9 cellular contexts compared by ENCODE assay signal in the genomic region with DNA sequence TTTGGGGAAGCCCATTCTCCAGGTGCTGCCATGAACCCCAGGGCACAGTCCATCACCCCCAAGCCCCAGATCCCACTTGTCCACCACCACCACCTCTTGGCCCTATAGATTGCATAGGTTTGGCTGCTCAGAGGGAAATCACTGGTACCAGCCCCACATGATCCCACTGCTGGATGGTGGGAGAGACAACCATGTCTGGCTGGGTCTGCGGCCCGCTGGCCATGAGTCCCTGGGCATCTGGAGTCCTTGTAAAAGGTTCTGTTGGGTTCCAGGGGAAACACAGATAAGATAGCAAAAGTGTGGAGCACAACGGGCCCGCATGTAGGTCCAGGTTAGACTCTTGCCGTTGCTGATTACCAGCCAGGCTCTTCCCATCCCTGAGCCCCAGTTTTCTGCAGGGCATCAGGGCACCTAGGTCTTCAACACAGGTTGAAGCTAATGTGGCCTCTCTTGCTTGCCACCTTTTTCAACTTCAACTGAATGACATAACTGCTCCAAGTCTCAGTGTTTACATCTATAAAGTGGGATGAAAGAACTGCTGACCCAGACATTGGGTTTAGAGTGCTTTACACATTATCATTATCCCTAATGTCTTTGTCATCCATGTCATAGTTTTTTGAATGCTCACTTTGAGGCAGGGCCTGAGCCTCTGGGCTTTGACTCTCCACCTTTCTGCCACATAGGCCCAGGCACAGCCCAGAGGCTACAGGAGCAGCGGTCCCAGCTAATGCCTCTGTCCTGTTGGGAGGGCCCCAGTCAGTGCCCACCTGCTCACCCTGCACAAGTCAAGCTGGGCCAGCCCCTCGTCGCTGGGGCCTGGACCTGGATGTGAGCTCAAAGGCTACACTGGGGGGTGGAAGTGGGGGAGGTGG. TPM values are rescaled to one million over a fixed set of nuclear protein-coding genes. Genes with fewer than 3 reads are reported as not detected.
DNase-seq lines count a peak whose midpoint lies in the region; ATAC-seq and TF ChIP-seq lines count a peak whose summit lies in the region.
"Had no signal": no experiment of that assay in that cellular context is flagged by ENCODE, and none has a peak within 500 bp of the region (broad histone marks: within the 10 kb centered on the region; RNA-seq: fewer than 3 reads in every experiment).

No MANE protein-coding gene starts in this region.

- peaks cover 41% of the 10 kb centered on the region for H3K27me3 Mint-ChIP-seq in activated naive CD4-positive, alpha-beta T cell treated with anti-CD3 and anti-CD28 coated beads, Interleukin-2, amount 10 ng/mL, durations not matched to agents 7 days and 5 days
- H3K27me3 Mint-ChIP-seq in MCF 10A (ENCODE audit: insufficient read depth, unreplicated experiment), result no peaks in the 10 kb centered on the region

- TF ChIP-seq CTCF in MCF 10A (IDR thresholded peaks at IDR 0.05; ENCODE audit: unreplicated experiment), result no peak
- TF ChIP-seq CTCF in upper lobe of right lung (IDR thresholded peaks at IDR 0.05), result no peak

- no TSS peak for BruUV-seq in MCF 10A (replicated peaks; lab: Mats Ljungman, UMichigan)

- H3K36me3 Mint-ChIP-seq in activated naive CD4-positive, alpha-beta T cell treated with anti-CD3 and anti-CD28 coated beads, Interleukin-2, amount 10 ng/mL, durations not matched to agents 7 days and 5 days, result peaks cover 6% of the 10 kb centered on the region
- H3K36me3 Mint-ChIP-seq in MCF 10A (ENCODE audit: insufficient read depth, unreplicated experiment), result peaks cover 11% of the 10 kb centered on the region

- H3K9me3 Mint-ChIP-seq in activated naive CD4-positive, alpha-beta T cell treated with anti-CD3 and anti-CD28 coated beads, Interleukin-2, amount 10 ng/mL, durations not matched to agents 7 days and 5 days, result no peaks in the 10 kb centered on the region
- H3K9me3 Mint-ChIP-seq in MCF 10A (ENCODE audit: unreplicated experiment), result no peaks in the 10 kb centered on the region

- intact Hi-C loops in MCF 10A (cut with micrococcal nuclease), result no loop called here
- intact Hi-C loops in upper lobe of right lung (cut with DNase I), result no loop called here

- ATAC-seq in upper lobe of right lung, result no peak
- no peak for ATAC-seq in activated CD4-positive, CD25-positive, alpha-beta regulatory T cell treated with anti-CD3 and anti-CD28 coated beads, Interleukin-2, amount 50 U/mL, for 24 hours

- peak overlapping the region; percentile 87 for H3K27ac Mint-ChIP-seq in activated naive CD4-positive, alpha-beta T cell treated with anti-CD3 and anti-CD28 coated beads, Interleukin-2, amount 10 ng/mL, durations not matched to agents 7 days and 5 days
- peak overlapping the region; percentile 49 for H3K27ac Mint-ChIP-seq in MCF 10A (ENCODE audit: low read depth, unreplicated experiment)

- H3K27ac ChIP-seq in mucosa of rectum (ENCODE audit: low read depth in 2 of 2, low read length in 2 of 2) (peak overlapping the region in 1 of 2 donors; percentile 75), upper lobe of right lung (peak overlapping the region; percentile 89)
- H3K27ac ChIP-seq: cardiac muscle cell had no signal

- H3K9ac ChIP-seq in mucosa of rectum (ENCODE audit: low read depth in 1 of 2, low read length in 2 of 2), result peak overlapping the region; percentile 89 to 95

- H3K4me3 ChIP-seq in mucosa of rectum (ENCODE audit: low read length in 2 of 2) (peak overlapping the region; percentile 91 to 94), upper lobe of right lung (peak overlapping the region; percentile 98)

- no peaks in the 10 kb centered on the region for H3K9me3 ChIP-seq in mucosa of rectum (ENCODE audit: control insufficient read depth in 2 of 2, low read length in 2 of 2)
- H3K9me3 ChIP-seq in upper lobe of right lung, result no peaks in the 10 kb centered on the region

- peak overlapping the region; percentile 90 for H3K4me3 Mint-ChIP-seq in activated naive CD4-positive, alpha-beta T cell treated with anti-CD3 and anti-CD28 coated beads, Interleukin-2, amount 10 ng/mL, durations not matched to agents 7 days and 5 days
- H3K4me3 Mint-ChIP-seq in MCF 10A (ENCODE audit: unreplicated experiment), result peak overlapping the region; percentile 81

- H3K36me3 ChIP-seq in mucosa of rectum (ENCODE audit: control insufficient read depth in 2 of 2, insufficient read depth in 2 of 2, low read length in 2 of 2), result no peaks in the 10 kb centered on the region
- peaks cover 5% of the 10 kb centered on the region for H3K36me3 ChIP-seq in upper lobe of right lung
- H3K36me3 ChIP-seq: cardiac muscle cell had no signal

- CTCF ChIA-PET in activated naive CD4-positive, alpha-beta T cell treated with anti-CD3 and anti-CD28 coated beads, Interleukin-2, amount 10 ng/mL, durations not matched to agents 7 days and 5 days (lab: Charles Lee), result interaction anchor here (0.6 to 0.8 kb wide), 2 partner anchors 76 to 81 kb away, joined by 3 read pairs; no protein-coding TSS in a partner anchor
- CTCF ChIA-PET in MCF 10A (lab: Yijun Ruan, JAX), result no interaction called here

- H3K4me1 ChIP-seq in mucosa of rectum (ENCODE audit: control insufficient read depth in 2 of 2, insufficient read depth in 2 of 2, low read length in 2 of 2) (peaks cover 28% of the 10 kb centered on the region in 2 donors), upper lobe of right lung (peaks cover 33% of the 10 kb centered on the region)

- peaks cover 42% of the 10 kb centered on the region for H3K4me1 Mint-ChIP-seq in activated naive CD4-positive, alpha-beta T cell treated with anti-CD3 and anti-CD28 coated beads, Interleukin-2, amount 10 ng/mL, durations not matched to agents 7 days and 5 days
- H3K4me1 Mint-ChIP-seq in MCF 10A (ENCODE audit: insufficient read depth, unreplicated experiment), result peaks cover 15% of the 10 kb centered on the region

- no peak for DNase-seq in activated naive CD4-positive, alpha-beta T cell treated with anti-CD3 and anti-CD28 coated beads, Interleukin-2, amount 10 ng/mL, durations not matched to agents 7 days and 5 days
- DNase-seq in activated naive CD4-positive, alpha-beta T cell (lab: John Stamatoyannopoulos, UW), result no peak
- no peak for DNase-seq in MCF 10A (ENCODE audit: unreplicated experiment)
- DNase-seq in upper lobe of right lung, result no peak
- DNase-seq in DMS79 (lab: John Stamatoyannopoulos, UW), result no peak
- DNase-seq in NCI-H2107 treated with DMSO at 0.1 percent for 48 hours (lab: John Stamatoyannopoulos, UW; ENCODE audit: unreplicated experiment), result no peak

- POLR2A ChIA-PET in MCF 10A (lab: Yijun Ruan, JAX), result interaction anchor here (0.9 to 2.0 kb wide), 4 partner anchors 34 to 60 kb away, joined by 3 to 9 read pairs (median 6); a partner anchor contains a TSS

- peaks cover 4 to 9% of the 10 kb centered on the region in 2 donors for H3K27me3 ChIP-seq in mucosa of rectum (ENCODE audit: control insufficient read depth in 2 of 2, insufficient read depth in 2 of 2, low read length in 2 of 2)
- H3K27me3 ChIP-seq in upper lobe of right lung, result no peaks in the 10 kb centered on the region

RNA-seq across cellular contexts. Expression of a gene that starts 1.0 kb away (rescaled TPM):
- 13.9 and 16.0 TPM in 2 replicates for total RNA-seq in MCF 10A (2022)
- 37.8 TPM for total RNA-seq in upper lobe of right lung

RNA-seq across cellular contexts. Expression of a gene that starts 3.3 kb away (rescaled TPM):
- total RNA-seq in MCF 10A (2022) (7.5 and 11.8 TPM in 2 replicates), upper lobe of right lung (25.4 TPM)
